Comparison of ENCODE assay signal across 8 cellular contexts in genomic region chr7:105389090-105389650, GRCh38. TPM values are rescaled to one million over a fixed set of nuclear protein-coding genes. Genes with fewer than 3 reads are reported as not detected.
DNase-seq lines count a peak whose midpoint lies in the region; ATAC-seq and TF ChIP-seq lines count a peak whose summit lies in the region.

No MANE protein-coding gene starts in this region.

- peak; percentile 76 for DNase-seq in activated CD8-positive, alpha-beta memory T cell treated with anti-CD3 and anti-CD28 coated beads for 24 hours
- DNase-seq in activated CD8-positive, alpha-beta memory T cell treated with anti-CD3 and anti-CD28 coated beads, Interleukin-2, amount 50 U/mL, for 4 hours: no peak
- DNase-seq in NCI-H2171 treated with DMSO at 0.1 percent for 48 hours (lab: John Stamatoyannopoulos, UW) (peak; percentile 55), epithelial cell of esophagus (ENCODE audit: low read depth) (peak; percentile 51), thyroid gland (peak; percentile 47 to 53)
- peak; percentile 13 for DNase-seq in activated CD4-positive, alpha-beta T cell treated with anti-CD3 and anti-CD28 coated beads, Interleukin-2, amount 50 U/mL, for 1 hour

- H3K27me3 ChIP-seq in muscle layer of colon (ENCODE audit: control insufficient read depth in 1 of 2, insufficient read depth in 2 of 2, low read length in 2 of 2) (no peaks in the 10 kb centered on the region), thyroid gland (no peaks in the 10 kb centered on the region)

- H3K4me3 ChIP-seq in epithelial cell of esophagus (ENCODE audit: low read length) (peak overlapping the region; percentile 38), muscle layer of colon (ENCODE audit: low read depth in 1 of 2, low read length in 2 of 2) (peak overlapping the region; percentile 53 to 71), thyroid gland (replicated peaks in 1 of 3) (peak overlapping the region in 2 of 3 donors; percentile 42 to 94)

- intact Hi-C loops in thyroid gland (cut with DNase I): no loop called here

- H3K27ac ChIP-seq in muscle layer of colon (ENCODE audit: low read depth, low read length) (peak overlapping the region; percentile 63), thyroid gland (peak overlapping the region in 2 of 3 donors; percentile 58 to 65)

- peak; percentile 32 for ATAC-seq in HG02870 (IDR thresholded peaks at IDR 0.05; ENCODE audit: unreplicated experiment)

- TF ChIP-seq CTCF in epithelial cell of esophagus (IDR thresholded peaks at IDR 0.05; ENCODE audit: insufficient read depth, low read depth, low read length, missing control alignments) (peak; percentile 20), thyroid gland (IDR thresholded peaks at IDR 0.05) (no peak)

- H3K9me3 ChIP-seq in muscle layer of colon (ENCODE audit: low read length): no peaks in the 10 kb centered on the region
- no peaks in the 10 kb centered on the region for H3K9me3 ChIP-seq in thyroid gland

- 9 to 11% methylated on average over 20 to 25 of the region's 44 CpGs for WGBS in thyroid gland, 2 donors

- no peak for TF ChIP-seq POLR2A in thyroid gland (IDR thresholded peaks at IDR 0.05)

- H3K36me3 ChIP-seq in muscle layer of colon (ENCODE audit: insufficient read depth, low read length): no peaks in the 10 kb centered on the region
- no peaks in the 10 kb centered on the region for H3K36me3 ChIP-seq in thyroid gland

- no peak overlapping the region for H3K9ac ChIP-seq in muscle layer of colon (ENCODE audit: low read length)

- peaks cover 7% of the 10 kb centered on the region for H3K4me1 ChIP-seq in muscle layer of colon (ENCODE audit: insufficient read depth, low read length)
- H3K4me1 ChIP-seq in thyroid gland: peaks cover 4 to 7% of the 10 kb centered on the region in 2 donors

RNA-seq across cellular contexts. Expression of gene SRPK2, which starts 0.4 kb away (rescaled TPM):
- 10 to 100 TPM; 37.1 to 48.1 (median 46.3) TPM for total RNA-seq in thyroid gland
